11 cellular contexts compared by ENCODE assay signal in genomic region chr4:147578057-147578476, GRCh38. TPM values are rescaled to one million over a fixed set of nuclear protein-coding genes. Genes with fewer than 3 reads are reported as not detected.
DNase-seq lines count a peak whose midpoint lies in the region; ATAC-seq, FAIRE-seq and TF ChIP-seq lines count a peak whose summit lies in the region.
"Had no signal": no experiment of that assay in that cellular context is flagged by ENCODE, and none has a peak within 500 bp of the region (broad histone marks: within the 10 kb centered on the region; RNA-seq: fewer than 3 reads in every experiment).

No MANE protein-coding gene starts in this region.

- H3K27me3 ChIP-seq in AG04450 (ENCODE audit: control insufficient read depth, insufficient read depth, low read length) (no peaks in the 10 kb centered on the region), keratinocyte (ENCODE audit: control insufficient read depth, extremely low read depth, insufficient read depth, low read length) (no peaks in the 10 kb centered on the region)
- H3K27me3 ChIP-seq in naive thymus-derived CD4-positive, alpha-beta T cell (ENCODE audit: control insufficient read depth in 2 of 2, insufficient read depth in 2 of 2, low read length in 2 of 2): no peaks in the 10 kb centered on the region

- DNase-seq in AG04450 (ENCODE audit: low read depth, low spot score): peak; percentile 86
- peak; percentile 72 for DNase-seq in astrocyte of the cerebellum (ENCODE audit: low read depth)
- peak; percentile 17 for DNase-seq in keratinocyte (ENCODE audit: low read depth, low spot score)
- no peak for DNase-seq in naive thymus-derived CD4-positive, alpha-beta T cell
- DNase-seq in T-cell: no peak
- DNase-seq in activated naive CD4-positive, alpha-beta T cell (lab: John Stamatoyannopoulos, UW): no peak
- no peak for DNase-seq in cardiac septum (ENCODE audit: low spot score)
- DNase-seq: activated naive CD8-positive, alpha-beta T cell treated with anti-CD3 and anti-CD28 coated beads for 36 hours; CD4-positive, alpha-beta memory T cell had no signal

- H4K20me1 ChIP-seq in keratinocyte (ENCODE audit: control insufficient read depth, extremely low read depth, insufficient read depth, low read length): no peaks in the 10 kb centered on the region

- intact Hi-C loops in naive thymus-derived CD4-positive, alpha-beta T cell (cut with micrococcal nuclease): no loop called here
- intact Hi-C loops in cardiac septum (cut with DNase I): no loop called here

- H3K27me3 Mint-ChIP-seq in naive thymus-derived CD4-positive, alpha-beta T cell: peaks cover 0 to 13% (median 9%) of the 10 kb centered on the region in 5 donors
- peaks cover 0 to 5% of the 10 kb centered on the region in 2 donors for H3K27me3 Mint-ChIP-seq in T-cell
- H3K27me3 Mint-ChIP-seq: activated naive CD8-positive, alpha-beta T cell treated with anti-CD3 and anti-CD28 coated beads for 36 hours had no signal

- FAIRE-seq in keratinocyte (lab: Jason Lieb, UNC): peak; percentile 64

- H3K36me3 Mint-ChIP-seq in naive thymus-derived CD4-positive, alpha-beta T cell: peaks cover 0 to 4% (median 0%) of the 10 kb centered on the region in 5 donors
- no peaks in the 10 kb centered on the region for H3K36me3 Mint-ChIP-seq in T-cell
- H3K36me3 Mint-ChIP-seq: activated naive CD8-positive, alpha-beta T cell treated with anti-CD3 and anti-CD28 coated beads for 36 hours; CD4-positive, alpha-beta memory T cell had no signal

- no peak overlapping the region for H3K4me2 ChIP-seq in keratinocyte (ENCODE audit: control insufficient read depth, extremely low read depth, insufficient read depth, low read depth, low read length)

- H3K27ac ChIP-seq in AG04450 (ENCODE audit: low read depth, low read length) (no peak overlapping the region), keratinocyte (ENCODE audit: control insufficient read depth, insufficient read depth, low read length) (no peak overlapping the region)
- H3K27ac ChIP-seq in naive thymus-derived CD4-positive, alpha-beta T cell (ENCODE audit: low read depth, low read length): no peak overlapping the region
- H3K27ac ChIP-seq: prostate gland had no signal

- H3K9me1 ChIP-seq in keratinocyte (ENCODE audit: control insufficient read depth, extremely low read depth, insufficient read depth, low read length): no peaks in the 10 kb centered on the region

- CTCF ChIA-PET in AG04450 (lab: Charles Lee): interaction anchor here (0.5 to 2.0 kb wide), 5 partner anchors 12 to 467 kb away, joined by 4 to 11 read pairs (median 4); no protein-coding TSS in a partner anchor
- CTCF ChIA-PET in naive thymus-derived CD4-positive, alpha-beta T cell (lab: Charles Lee): no interaction called here
- CTCF ChIA-PET in T-cell (lab: Charles Lee): interaction anchor here in 1 of 2 donors (0.6 kb wide), 2 partner anchors 32 to 588 kb away, joined by 3 read pairs; no protein-coding TSS in a partner anchor

- H3K79me2 ChIP-seq in keratinocyte (ENCODE audit: control insufficient read depth, insufficient read depth, low read length): no peaks in the 10 kb centered on the region

- H3K4me1 Mint-ChIP-seq in naive thymus-derived CD4-positive, alpha-beta T cell: peaks cover 0 to 7% (median 0%) of the 10 kb centered on the region in 7 donors
- no peaks in the 10 kb centered on the region for H3K4me1 Mint-ChIP-seq in T-cell

- H2AFZ ChIP-seq in keratinocyte (ENCODE audit: control insufficient read depth, low read length): no peak overlapping the region

- no peak for TF ChIP-seq CTCF in AG04450 (IDR thresholded peaks at IDR 0.05; ENCODE audit: low read depth, low read length)
- no peak for TF ChIP-seq CTCF in astrocyte of the cerebellum (IDR thresholded peaks at IDR 0.05; ENCODE audit: low read depth, low read length, missing control alignments)
- TF ChIP-seq CTCF in keratinocyte (optimal IDR thresholded peaks at IDR 0.05 in 1 of 3, IDR thresholded peaks at IDR 0.05 in 1 of 3, conservative IDR thresholded peaks at IDR 0.05 in 1 of 3; ENCODE audit: extremely low read depth in 1 of 3, insufficient read depth in 2 of 3, low read length in 3 of 3): no peak

- H3K4me1 ChIP-seq in keratinocyte (ENCODE audit: control insufficient read depth, extremely low read depth, insufficient read depth, low read length): peaks cover 5% of the 10 kb centered on the region
- no peaks in the 10 kb centered on the region for H3K4me1 ChIP-seq in naive thymus-derived CD4-positive, alpha-beta T cell (ENCODE audit: control insufficient read depth in 2 of 2, insufficient read depth in 2 of 2, low read length in 2 of 2)
- H3K4me1 ChIP-seq: prostate gland had no signal

- H3K27ac Mint-ChIP-seq in naive thymus-derived CD4-positive, alpha-beta T cell: no peak overlapping the region
- no peak overlapping the region for H3K27ac Mint-ChIP-seq in T-cell
- H3K27ac Mint-ChIP-seq: activated naive CD8-positive, alpha-beta T cell treated with anti-CD3 and anti-CD28 coated beads for 36 hours; CD4-positive, alpha-beta memory T cell had no signal

- H3K9me3 ChIP-seq in AG04450 (ENCODE audit: control insufficient read depth, insufficient read depth, low read length) (no peaks in the 10 kb centered on the region), keratinocyte (ENCODE audit: control insufficient read depth, low read depth, low read length) (no peaks in the 10 kb centered on the region)
- H3K9me3 ChIP-seq in naive thymus-derived CD4-positive, alpha-beta T cell (ENCODE audit: control insufficient read depth in 2 of 3, low read length in 3 of 3): no peaks in the 10 kb centered on the region
- H3K9me3 ChIP-seq: prostate gland had no signal

- in situ Hi-C loops in astrocyte of the cerebellum (cut with HindIII; ENCODE audit: low sequenced_read_pairs): no loop called here

- dilution Hi-C loops in keratinocyte (cut with MboI; ENCODE audit: extremely low pct_ligation_motif_present, low sequenced_read_pairs): no loop called here

- ATAC-seq in HG03442 (IDR thresholded peaks at IDR 0.05; ENCODE audit: unreplicated experiment) (peak; percentile 44), T-cell (replicated peaks in 1 of 4) (no peak)
- no peak for ATAC-seq in naive thymus-derived CD4-positive, alpha-beta T cell

- no peaks in the 10 kb centered on the region for H3K36me3 ChIP-seq in keratinocyte (ENCODE audit: control insufficient read depth in 2 of 2, extremely low read depth in 1 of 2, insufficient read depth in 2 of 2, low read length in 2 of 2)
- no peaks in the 10 kb centered on the region for H3K36me3 ChIP-seq in naive thymus-derived CD4-positive, alpha-beta T cell (ENCODE audit: control insufficient read depth in 2 of 3, insufficient read depth in 3 of 3, low read length in 3 of 3)
- H3K36me3 ChIP-seq: prostate gland had no signal

- POLR2A ChIA-PET in AG04450 (lab: Yijun Ruan, JAX) (interaction anchor here (1.0 kb wide), 2 partner anchors 73 to 455 kb away, joined by 3 to 4 read pairs; no protein-coding TSS in a partner anchor), T-cell (lab: Charles Lee) (interaction anchor here in 1 of 2 donors (0.6 kb wide), 1 partner anchor 80 kb away, joined by 3 read pairs; no protein-coding TSS in a partner anchor)
- POLR2A ChIA-PET in naive thymus-derived CD4-positive, alpha-beta T cell (lab: Charles Lee): no interaction called here

- H3K9ac ChIP-seq in keratinocyte (ENCODE audit: control insufficient read depth, extremely low read depth, insufficient read depth, low read length): no peak overlapping the region

- H3K4me3 Mint-ChIP-seq in naive thymus-derived CD4-positive, alpha-beta T cell: no peak overlapping the region
- H3K4me3 Mint-ChIP-seq in T-cell: no peak overlapping the region
- H3K4me3 Mint-ChIP-seq: activated naive CD8-positive, alpha-beta T cell treated with anti-CD3 and anti-CD28 coated beads for 36 hours; CD4-positive, alpha-beta memory T cell had no signal

- H3K4me3 ChIP-seq in AG04450 (ENCODE audit: low read depth, low read length): no peak overlapping the region
- H3K4me3 ChIP-seq in astrocyte of the cerebellum (ENCODE audit: low read depth, low read length): no peak overlapping the region
- no peak overlapping the region for H3K4me3 ChIP-seq in keratinocyte (ENCODE audit: control insufficient read depth in 2 of 3, extremely low read depth in 1 of 3, insufficient read depth in 2 of 3, low read depth in 1 of 3, low read length in 3 of 3)
- H3K4me3 ChIP-seq in naive thymus-derived CD4-positive, alpha-beta T cell (ENCODE audit: low read length): no peak overlapping the region
- H3K4me3 ChIP-seq: prostate gland had no signal

- H3K9me3 Mint-ChIP-seq in naive thymus-derived CD4-positive, alpha-beta T cell: peaks cover 0 to 5% (median 0%) of the 10 kb centered on the region in 11 donors
- H3K9me3 Mint-ChIP-seq in T-cell: peaks cover 0 to 3% (median 0%) of the 10 kb centered on the region in 3 donors
- H3K9me3 Mint-ChIP-seq: activated naive CD8-positive, alpha-beta T cell treated with anti-CD3 and anti-CD28 coated beads for 36 hours had no signal

RNA-seq across cellular contexts. Expression of gene TMEM184C, which starts 39.1 kb away (rescaled TPM):
- polyA plus RNA-seq in AG04450 (2011; rRNA removed): 33.3 and 40.6 TPM in 2 replicates
- 46.7 and 50.8 TPM in 2 replicates for polyA minus RNA-seq in AG04450 (2011; rRNA and poly(A)+ RNA removed)
- 18.0 to 32.2 TPM (median 22.1 TPM) in 3 replicates for polyA plus RNA-seq in keratinocyte
- polyA plus RNA-seq in keratinocyte (2011; ENCODE audit: low read depth): 18.9 TPM
- polyA plus RNA-seq in keratinocyte (2011; cell fraction: cytosol; rRNA removed): 12.2 and 23.3 TPM in 2 replicates
- 18.8 and 19.0 TPM in 2 replicates for polyA plus RNA-seq in keratinocyte (2011; cell fraction: nucleus; rRNA removed)
- polyA plus RNA-seq in keratinocyte (2012; ENCODE audit: low replicate concordance): 20.3 and 21.1 TPM in 2 replicates
- 13.5 to 40.8 TPM (median 36.4 TPM) in 3 replicates for polyA minus RNA-seq in keratinocyte
- 18.0 TPM for polyA minus RNA-seq in keratinocyte (2011; cell fraction: cytosol; rRNA and poly(A)+ RNA removed)
- polyA minus RNA-seq in keratinocyte (2011; cell fraction: nucleus; rRNA and poly(A)+ RNA removed): 19.3 and 37.4 TPM in 2 replicates
- total RNA-seq in naive thymus-derived CD4-positive, alpha-beta T cell: 10 to 100 TPM; 13.7 to 27.4 (median 19.0) TPM
- 10 to 100 TPM; 26.7 to 28.3 TPM for polyA plus RNA-seq in naive thymus-derived CD4-positive, alpha-beta T cell
- total RNA-seq in T-cell: 10 to 100 TPM; 13.2 to 27.2 (median 21.8) TPM
- 19.0 TPM for total RNA-seq in cardiac septum

Comparison
In these comparisons a context has a peak if more than half of its experiments do, and no peak if none do; other contexts are left out.
1. DNase-seq: peak in AG04450 (single experiment), astrocyte of the cerebellum (single experiment) and keratinocyte (single experiment); none in naive thymus-derived CD4-positive, alpha-beta T cell (0 of 9), T-cell (0 of 34), activated naive CD4-positive, alpha-beta T cell (0 of 4) and cardiac septum (single experiment).